ENCODE assay signal across 10 cellular contexts in genomic region chr17:2688351-2689342, GRCh38. TPM values are rescaled to one million over a fixed set of nuclear protein-coding genes. Genes with fewer than 3 reads are reported as not detected.
DNase-seq lines count a peak whose midpoint lies in the region; ATAC-seq and TF ChIP-seq lines count a peak whose summit lies in the region.
"Had no signal": no experiment of that assay in that cellular context is flagged by ENCODE, and none has a peak within 500 bp of the region (broad histone marks: within the 10 kb centered on the region; RNA-seq: fewer than 3 reads in every experiment).

No MANE protein-coding gene starts in this region.

- WGBS in adrenal gland, 4 donors: 49 to 58% (median 54%) methylated on average over 18 to 27 of the region's 27 CpGs

- H3K36me3 Mint-ChIP-seq in memory B cell: peaks cover 4% of the 10 kb centered on the region

- H3K27me3 ChIP-seq in adrenal gland: no peaks in the 10 kb centered on the region

- no peak for TF ChIP-seq POLR2A in adrenal gland (IDR thresholded peaks at IDR 0.05)

- H3K27ac ChIP-seq in adrenal gland: peak overlapping the region in 3 of 5 donors; percentile 3 to 65 (median 52)

- no peak overlapping the region for H3K4me3 Mint-ChIP-seq in memory B cell

- intact Hi-C loops in adrenal gland (cut with DNase I): no loop called here

- DNase-seq in COLO668 (lab: John Stamatoyannopoulos, UW; ENCODE audit: unreplicated experiment): peak; percentile 79
- peak; percentile 17 for DNase-seq in NAMALWA (ENCODE audit: low spot score)
- peak in 3 of 7 donors; percentile 52 to 72 (median 54) for DNase-seq in adrenal gland
- no peak for DNase-seq in memory B cell (ENCODE audit: low spot score in 2 of 2)
- DNase-seq in NCI-H128 (lab: John Stamatoyannopoulos, UW; ENCODE audit: unreplicated experiment): no peak
- no peak for DNase-seq in NCI-H2227 (lab: John Stamatoyannopoulos, UW; ENCODE audit: unreplicated experiment)
- DNase-seq in RKO (ENCODE audit: low spot score): no peak
- DNase-seq in NCI-H1930 (lab: John Stamatoyannopoulos, UW): no peak
- DNase-seq: NCI-H1694 had no signal

- TF ChIP-seq CTCF in adrenal gland (IDR thresholded peaks at IDR 0.05): no peak

- H3K4me1 Mint-ChIP-seq in memory B cell: peaks cover 6% of the 10 kb centered on the region

- no peak for ATAC-seq in memory B cell (ENCODE audit: low read depth)

- no peaks in the 10 kb centered on the region for H3K27me3 Mint-ChIP-seq in memory B cell

- peak overlapping the region; percentile 67 for H3K27ac Mint-ChIP-seq in memory B cell

- H3K9me3 Mint-ChIP-seq in memory B cell: no peaks in the 10 kb centered on the region

- peaks cover 0 to 43% of the 10 kb centered on the region in 2 donors for H3K36me3 ChIP-seq in adrenal gland (replicated peaks in 1 of 2)

- no peaks in the 10 kb centered on the region for H3K9me3 ChIP-seq in adrenal gland (replicated peaks in 1 of 3)
- H3K9me3 ChIP-seq: thoracic aorta had no signal

- H3K4me3 ChIP-seq in adrenal gland: no peak overlapping the region
- H3K4me3 ChIP-seq: thoracic aorta had no signal

- H3K4me1 ChIP-seq in adrenal gland (replicated peaks in 1 of 2): peaks cover 12 to 27% of the 10 kb centered on the region in 2 donors

RNA-seq across cellular contexts. Expression of gene CLUH, which starts 22.9 kb away (rescaled TPM):
- 100 to 1,000 TPM; 116 to 191 (median 135) TPM for total RNA-seq in adrenal gland
- polyA plus RNA-seq in adrenal gland: 100 to 1,000 TPM in 2 of 3 donors, 10 to 100 TPM in 1; 57.6 to 118 (median 109) TPM

Comparison
In these comparisons a context has a peak if more than half of its experiments do, and no peak if none do; other contexts are left out.
1. DNase-seq: peak in COLO668 (single experiment) and NAMALWA (single experiment); none in memory B cell (0 of 2), NCI-H128 (single experiment), NCI-H2227 (single experiment), RKO (single experiment) and NCI-H1930 (0 of 2).